In genomic region chr14:52729585-52729924, GRCh38 we compare ENCODE assay signal across 2 cellular contexts.
TF ChIP-seq lines count a peak whose summit lies in the region.

No MANE protein-coding gene starts in this region.

TF ChIP-seq in GM23338, 12 proteins besides CTCF, POLR2A, EP300 and RAD21 (continued from another document):
- TF ChIP-seq ZNF462 (CRISPR knock-in tag; IDR thresholded peaks at IDR 0.05), result no peak
- TF ChIP-seq REST (IDR thresholded peaks at IDR 0.05; ENCODE audit: unreplicated experiment), result no peak
- no peak for TF ChIP-seq POLR2AphosphoS5 (IDR thresholded peaks at IDR 0.05; ENCODE audit: low read depth)

TF ChIP-seq in WTC11, 78 proteins besides CTCF, POLR2A, EP300 and RAD21 (continued from another document):
- TF ChIP-seq PRDM15 (CRISPR knock-in tag; IDR thresholded peaks at IDR 0.05), result no peak
- TF ChIP-seq CBFB (CRISPR knock-in tag; IDR thresholded peaks at IDR 0.05; ENCODE audit: low read depth), result no peak
- no peak for TF ChIP-seq NR2C2 (CRISPR knock-in tag; IDR thresholded peaks at IDR 0.05)
- TF ChIP-seq ZNF232 (CRISPR knock-in tag; IDR thresholded peaks at IDR 0.05), result no peak
- TF ChIP-seq ZNF671 (CRISPR knock-in tag; IDR thresholded peaks at IDR 0.05), result no peak
- TF ChIP-seq ELF4 (CRISPR knock-in tag; IDR thresholded peaks at IDR 0.05; ENCODE audit: low read depth), result no peak
